In the genomic region with DNA sequence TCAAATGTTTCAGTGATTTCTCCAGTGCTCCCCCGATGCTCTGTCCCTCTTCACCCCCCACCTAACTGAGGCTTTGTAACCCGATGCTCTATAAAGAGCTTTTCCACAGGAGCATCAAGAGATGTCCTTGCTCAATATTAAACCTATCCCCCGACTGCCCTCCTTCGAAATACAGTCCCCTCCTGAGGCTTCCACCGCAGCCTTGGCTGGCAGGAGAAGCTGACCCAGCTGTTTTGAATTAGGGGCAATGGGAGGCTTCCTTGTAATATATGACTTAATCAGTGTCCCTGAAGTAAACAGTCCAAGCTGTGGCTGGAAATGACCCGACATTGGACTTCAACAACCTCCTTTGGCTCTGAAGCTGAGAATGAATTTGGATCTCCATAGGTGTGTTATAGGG, we compare ENCODE assay signal across 16 cellular contexts.
DNase-seq lines count a peak whose midpoint lies in the region; ATAC-seq, FAIRE-seq and TF ChIP-seq lines count a peak whose summit lies in the region.
"Had no signal": no experiment of that assay in that cellular context is flagged by ENCODE, and none has a peak within 500 bp of the region (broad histone marks: within the 10 kb centered on the region; RNA-seq: fewer than 3 reads in every experiment).

No MANE protein-coding gene starts in this region.

- H3K27ac Mint-ChIP-seq in nephron: peak overlapping the region; percentile 78 to 89 (median 88)
- no peak overlapping the region for H3K27ac Mint-ChIP-seq in activated CD8-positive, alpha-beta T cell treated with anti-CD3 and anti-CD28 coated beads for 36 hours

- peaks cover 4% of the 10 kb centered on the region for H3K27me3 Mint-ChIP-seq in nephron (ENCODE audit: low read depth)
- H3K27me3 Mint-ChIP-seq in activated CD8-positive, alpha-beta T cell treated with anti-CD3 and anti-CD28 coated beads for 36 hours: peaks cover 30% of the 10 kb centered on the region

- ATAC-seq in GM21526 (IDR thresholded peaks at IDR 0.05; ENCODE audit: low FRiP score, unreplicated experiment) (no peak), GM21423 (IDR thresholded peaks at IDR 0.05; ENCODE audit: unreplicated experiment) (no peak)
- ATAC-seq in activated CD8-positive, alpha-beta T cell treated with anti-CD3 and anti-CD28 coated beads for 36 hours: no peak
- ATAC-seq: left colon, Panc1 had no signal

- H3K9me3 Mint-ChIP-seq in nephron: no peaks in the 10 kb centered on the region
- H3K9me3 Mint-ChIP-seq in activated CD8-positive, alpha-beta T cell treated with anti-CD3 and anti-CD28 coated beads for 36 hours: no peaks in the 10 kb centered on the region

- CTCF ChIA-PET in activated CD8-positive, alpha-beta T cell treated with anti-CD3 and anti-CD28 coated beads for 36 hours (lab: Charles Lee): interaction anchor here (1.1 to 2.0 kb wide), 2 partner anchors 14 to 619 kb away, joined by 3 to 4 read pairs; no protein-coding TSS in a partner anchor

- H3K4me1 Mint-ChIP-seq in nephron: peaks cover 73% of the 10 kb centered on the region
- peaks cover 6% of the 10 kb centered on the region for H3K4me1 Mint-ChIP-seq in activated CD8-positive, alpha-beta T cell treated with anti-CD3 and anti-CD28 coated beads for 36 hours (ENCODE audit: low read depth)

- FAIRE-seq in HTR-8/SVneo (lab: Jason Lieb, UNC): peak; percentile 94
- FAIRE-seq: astrocyte, colon, endothelial cell of umbilical vein had no signal

- no peak overlapping the region for H3K4me3 ChIP-seq in AG10803 (ENCODE audit: low read length)

- TF ChIP-seq CTCF in AG10803 (conservative IDR thresholded peaks at IDR 0.05; ENCODE audit: low read length) (no peak), nephron (IDR thresholded peaks at IDR 0.05; ENCODE audit: unreplicated experiment in 3 of 3) (no peak)
- TF ChIP-seq CTCF in activated CD8-positive, alpha-beta T cell treated with anti-CD3 and anti-CD28 coated beads for 36 hours (IDR thresholded peaks at IDR 0.05): no peak

- intact Hi-C loops in activated CD8-positive, alpha-beta T cell treated with anti-CD3 and anti-CD28 coated beads for 36 hours (cut with micrococcal nuclease): no loop called here

- H3K4me3 Mint-ChIP-seq in nephron: peak overlapping the region in 2 of 3 experiments; percentile 52 to 53
- H3K4me3 Mint-ChIP-seq in activated CD8-positive, alpha-beta T cell treated with anti-CD3 and anti-CD28 coated beads for 36 hours: no peak overlapping the region

- no peaks in the 10 kb centered on the region for H3K36me3 Mint-ChIP-seq in nephron (ENCODE audit: low read depth)
- H3K36me3 Mint-ChIP-seq in activated CD8-positive, alpha-beta T cell treated with anti-CD3 and anti-CD28 coated beads for 36 hours (ENCODE audit: low read depth): no peaks in the 10 kb centered on the region

- POLR2A ChIA-PET in activated CD8-positive, alpha-beta T cell treated with anti-CD3 and anti-CD28 coated beads for 36 hours (lab: Charles Lee): interaction anchor here (0.9 kb wide), 1 partner anchor 771 kb away, joined by 4 read pairs; no protein-coding TSS in a partner anchor

- peak; percentile 76 for DNase-seq in AG10803 (ENCODE audit: low read depth)
- no peak for DNase-seq in HTR-8/SVneo (ENCODE audit: insufficient read length, low spot score)
- peak; percentile 96 for DNase-seq in fibroblast of gingiva (ENCODE audit: low read depth)
- DNase-seq in activated CD8-positive, alpha-beta T cell treated with anti-CD3 and anti-CD28 coated beads for 36 hours: no peak
- no peak for DNase-seq in NCI-H345 treated with DMSO at 0.1 percent for 48 hours (lab: John Stamatoyannopoulos, UW; ENCODE audit: unreplicated experiment)
- DNase-seq: activated effector memory CD4-positive, alpha-beta T cell treated with Interleukin-2 at 50 U/mL for 16 hours; BE2C; left colon; NCI-H524 treated with DMSO at 0.1 percent for 48 hours had no signal

Comparison
In these comparisons a context has a peak if more than half of its experiments do, and no peak if none do; other contexts are left out.
1. DNase-seq: peak in AG10803 (single experiment) and fibroblast of gingiva (single experiment); none in HTR-8/SVneo (single experiment), activated CD8-positive, alpha-beta T cell treated with anti-CD3 and anti-CD28 coated beads for 36 hours (single experiment) and NCI-H345 treated with DMSO at 0.1 percent for 48 hours (single experiment).